ENCODE assay signal across 8 cellular contexts in genomic region chr11:62546244-62546936, GRCh38. TPM values are rescaled to one million over a fixed set of nuclear protein-coding genes. Genes with fewer than 3 reads are reported as not detected.
A peak's percentile ranks its signal among the peaks of the same experiment; 100 is the strongest.
DNase-seq lines count a peak whose midpoint lies in the region; TF ChIP-seq lines count a peak whose summit lies in the region.

AHNAK (minus strand) TSS chr11:62546806; CDS start chr11:62536098, 10,708 bp downstream.

- no peaks in the 10 kb centered on the region for H3K36me3 Mint-ChIP-seq in type B pancreatic cell

- H3K27ac Mint-ChIP-seq in type B pancreatic cell: peak within 1 kb of the TSS; percentile 97

- no peak for TF ChIP-seq CTCF in esophagus muscularis mucosa (IDR thresholded peaks at IDR 0.05)
- TF ChIP-seq CTCF in type B pancreatic cell (conservative IDR thresholded peaks at IDR 0.05): no peak

- WGBS in esophagus muscularis mucosa: under 1% methylated on average over 25 of the region's 69 CpGs

- H3K36me3 ChIP-seq in esophagus muscularis mucosa (peaks cover 0 to 7% (median 0%) of the 10 kb centered on the region in 4 donors), muscle layer of duodenum (ENCODE audit: control insufficient read depth in 1 of 2, insufficient read depth in 2 of 2, low read length in 2 of 2) (no peaks in the 10 kb centered on the region)

- intact Hi-C loops in esophagus muscularis mucosa (cut with DNase I): no loop called here

- no peak for TF ChIP-seq EP300 in esophagus muscularis mucosa (IDR thresholded peaks at IDR 0.05)

- H3K9me3 Mint-ChIP-seq in type B pancreatic cell: no peaks in the 10 kb centered on the region

- no peaks in the 10 kb centered on the region for H3K27me3 ChIP-seq in esophagus muscularis mucosa
- no peaks in the 10 kb centered on the region for H3K27me3 ChIP-seq in muscle layer of duodenum (ENCODE audit: low read depth, low read length)

- H3K4me3 Mint-ChIP-seq in type B pancreatic cell: peak within 1 kb of the TSS; percentile 97

- peak within 1 kb of the TSS; percentile 97 to 100 (median 98) for H3K27ac ChIP-seq in esophagus muscularis mucosa (replicated peaks in 1 of 4)
- peak within 1 kb of the TSS; percentile 94 for H3K27ac ChIP-seq in muscle layer of duodenum (ENCODE audit: low read length)

- peak within 1 kb of the TSS; percentile 85 to 100 (median 95) for H3K4me3 ChIP-seq in esophagus muscularis mucosa
- peak within 1 kb of the TSS; percentile 90 to 100 for H3K4me3 ChIP-seq in muscle layer of duodenum (ENCODE audit: low read depth in 1 of 2, low read length in 2 of 2)

- no peaks in the 10 kb centered on the region for H3K9me3 ChIP-seq in esophagus muscularis mucosa
- H3K9me3 ChIP-seq in muscle layer of duodenum (ENCODE audit: control insufficient read depth in 1 of 2, low read length in 2 of 2): no peaks in the 10 kb centered on the region

- peak; percentile 43 for DNase-seq in NCI-H82 (lab: John Stamatoyannopoulos, UW)
- DNase-seq in NCI-H82 treated with DMSO at 0.1 percent for 48 hours (lab: John Stamatoyannopoulos, UW; ENCODE audit: unreplicated experiment): no peak
- peak; percentile 53 to 65 for DNase-seq in NOMO-1 (lab: John Stamatoyannopoulos, UW; ENCODE audit: unreplicated experiment in 2 of 2)
- peak; percentile 71 to 77 for DNase-seq in activated T-cell treated with anti-CD3 and anti-CD28 coated beads, Interleukin-2, amount 50 U/mL, for 48 hours
- DNase-seq in esophagus muscularis mucosa (ENCODE audit: extremely low spot score): no peak
- DNase-seq in type B pancreatic cell (ENCODE audit: extremely low spot score, unreplicated experiment): peak; percentile 87
- DNase-seq in SHP77 (lab: John Stamatoyannopoulos, UW): no peak

- peaks cover 34% of the 10 kb centered on the region for H3K4me1 Mint-ChIP-seq in type B pancreatic cell (ENCODE audit: unreplicated experiment)

- H3K27me3 Mint-ChIP-seq in type B pancreatic cell: no peaks in the 10 kb centered on the region

- H3K4me1 ChIP-seq in esophagus muscularis mucosa (peaks cover 53 to 73% (median 66%) of the 10 kb centered on the region in 4 donors), muscle layer of duodenum (ENCODE audit: control insufficient read depth in 1 of 2, insufficient read depth in 2 of 2, low read length in 2 of 2) (peaks cover 14 to 45% of the 10 kb centered on the region in 2 donors)

- TF ChIP-seq POLR2A in esophagus muscularis mucosa (IDR thresholded peaks at IDR 0.05; ENCODE audit: low read depth): peak; percentile 96

RNA-seq across cellular contexts. Expression of gene AHNAK, which starts in this region (rescaled TPM):
- 1,000 to 10,000 TPM; 1,278 to 2,374 (median 1,866) TPM for total RNA-seq in esophagus muscularis mucosa
- total RNA-seq in type B pancreatic cell (ENCODE audit: low replicate concordance): 302 and 656 TPM in 2 replicates

Comparison
In these comparisons a context has a peak if more than half of its experiments do, and no peak if none do; other contexts are left out.
1. DNase-seq: peak in NCI-H82 (single experiment), NOMO-1 (2 of 2), activated T-cell treated with anti-CD3 and anti-CD28 coated beads, Interleukin-2, amount 50 U/mL, for 48 hours (2 of 2) and type B pancreatic cell (single experiment); none in NCI-H82 treated with DMSO at 0.1 percent for 48 hours (single experiment), esophagus muscularis mucosa (single experiment) and SHP77 (0 of 2).